In the genomic region with DNA sequence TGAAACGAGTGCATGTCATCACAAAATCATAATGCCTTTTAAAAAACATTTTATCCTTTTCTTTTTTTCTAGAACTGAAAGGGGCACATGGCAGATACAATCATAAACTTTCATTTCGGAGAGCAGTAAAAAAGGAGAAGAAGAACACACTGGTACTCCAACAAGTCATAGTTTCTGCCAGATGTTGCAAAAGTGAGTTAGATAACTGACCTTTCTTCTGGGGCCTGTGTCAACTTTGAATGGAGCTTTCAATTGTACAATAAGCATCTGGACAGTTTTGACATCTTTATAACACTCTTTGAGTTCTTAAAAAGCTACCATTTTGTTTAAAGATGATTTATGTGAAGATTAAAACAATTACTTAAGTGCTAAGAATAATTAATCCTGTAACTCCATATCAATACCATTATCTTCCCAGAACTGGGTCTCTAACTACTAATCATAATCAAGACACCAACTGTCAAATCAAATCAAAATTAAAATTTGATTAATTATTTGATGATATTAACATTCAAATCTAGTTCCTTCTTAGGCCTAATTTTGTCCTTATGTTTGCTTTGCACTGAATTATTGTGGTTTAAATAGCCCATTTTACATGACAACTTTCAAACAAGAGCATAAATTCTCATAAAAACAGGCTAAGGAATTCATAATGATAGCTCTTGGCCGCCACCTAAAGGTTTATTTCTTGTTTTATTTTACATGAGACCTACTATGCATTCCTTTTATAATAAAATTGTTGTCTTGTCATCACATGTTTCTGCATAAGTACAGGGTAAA, we compare ENCODE assay signal across 10 cellular contexts. TPM values are rescaled to one million over a fixed set of nuclear protein-coding genes. Genes with fewer than 3 reads are reported as not detected.
DNase-seq lines count a peak whose midpoint lies in the region; ATAC-seq, FAIRE-seq and TF ChIP-seq lines count a peak whose summit lies in the region.
"Had no signal": no experiment of that assay in that cellular context is flagged by ENCODE, and none has a peak within 500 bp of the region (broad histone marks: within the 10 kb centered on the region; RNA-seq: fewer than 3 reads in every experiment).

No MANE protein-coding gene starts in this region.

- no peaks in the 10 kb centered on the region for H3K27me3 ChIP-seq in uterus
- H3K27me3 ChIP-seq: neutrophil, SJCRH30 had no signal

- H3K9me3 ChIP-seq in uterus = no peaks in the 10 kb centered on the region
- H3K9me3 ChIP-seq: neutrophil, SJCRH30 had no signal

- H3K4me1 ChIP-seq in uterus = peaks cover 0 to 5% of the 10 kb centered on the region in 2 donors

- no peak for TF ChIP-seq POLR2A in uterus (IDR thresholded peaks at IDR 0.05)

- DNase-seq in ELR (ENCODE audit: low read depth) = peak; percentile 51
- peak; percentile 60 for DNase-seq in RCC 7860 (ENCODE audit: low spot score)
- DNase-seq in fibroblast of the aortic adventitia (ENCODE audit: low read depth) = peak; percentile 89
- no peak for DNase-seq in uterus
- DNase-seq in mucosa of gallbladder (ENCODE audit: low spot score) = no peak
- no peak for DNase-seq in ureter (ENCODE audit: low spot score)
- no peak for DNase-seq in posterior vena cava (ENCODE audit: low spot score)

- peak; percentile 35 for TF ChIP-seq CTCF in fibroblast of the aortic adventitia (IDR thresholded peaks at IDR 0.05; ENCODE audit: insufficient read depth, low read length)
- peak in 3 of 4 experiments; percentile 35 to 50 (median 36) for TF ChIP-seq CTCF in uterus (IDR thresholded peaks at IDR 0.05)

- ATAC-seq in HG03175 (IDR thresholded peaks at IDR 0.05; ENCODE audit: unreplicated experiment) = peak; percentile 48

- H3K36me3 ChIP-seq in uterus = no peaks in the 10 kb centered on the region
- H3K36me3 ChIP-seq: neutrophil, SJCRH30 had no signal

- no peak overlapping the region for H3K4me3 ChIP-seq in fibroblast of the aortic adventitia (ENCODE audit: low read depth, low read length)
- H3K4me3 ChIP-seq in uterus = no peak overlapping the region
- H3K4me3 ChIP-seq: SJCRH30 had no signal

- H3K27ac ChIP-seq in uterus = no peak overlapping the region
- H3K27ac ChIP-seq: neutrophil, SJCRH30 had no signal

- intact Hi-C loops in uterus (cut with DNase I; ENCODE audit: low total_unique reads) = no loop called here
- intact Hi-C loops in posterior vena cava (cut with DNase I) = no loop called here

- FAIRE-seq in RCC 7860 (lab: Jason Lieb, UNC) = peak; percentile 88

RNA-seq across cellular contexts. Expression of gene ITGB8, which starts 19.5 kb away (rescaled TPM):
- total RNA-seq in fibroblast of the aortic adventitia (ENCODE audit: low replicate concordance) = 17.7 and 79.2 TPM in 2 replicates
- total RNA-seq in uterus = 10 to 100 TPM in 3 of 4 donors, 1 to 10 TPM in 1; 9.1 to 74.8 (median 27.6) TPM
- 66.5 TPM for total RNA-seq in mucosa of gallbladder
- total RNA-seq in ureter = 48.5 TPM
- 10 to 100 TPM; 12.8 to 13.6 TPM for total RNA-seq in posterior vena cava

Comparison
In these comparisons a context has a peak if more than half of its experiments do, and no peak if none do; other contexts are left out.
1. DNase-seq: peak in ELR (single experiment), RCC 7860 (single experiment) and fibroblast of the aortic adventitia (single experiment); none in uterus (0 of 2), mucosa of gallbladder (single experiment), ureter (single experiment) and posterior vena cava (single experiment).